ENCODE assay signal across 28 cellular contexts in the genomic region with DNA sequence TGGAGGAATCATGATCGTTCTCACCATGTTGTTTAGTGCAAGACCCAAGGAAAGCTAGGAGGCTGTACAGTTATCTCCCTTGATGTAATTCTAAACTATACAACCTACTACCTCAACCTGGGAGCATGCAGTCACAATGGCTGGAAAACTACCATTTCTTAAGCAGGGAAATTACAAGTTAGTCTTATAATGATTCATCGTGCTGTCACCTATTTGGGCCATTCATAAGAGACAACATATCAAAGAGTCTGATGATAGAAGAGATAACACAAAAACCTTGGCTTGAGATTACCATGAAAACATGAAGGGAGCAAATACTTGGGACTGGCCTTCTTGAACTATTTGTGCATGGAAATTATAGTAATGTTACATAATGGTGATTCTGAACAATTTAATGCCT. TPM values are rescaled to one million over a fixed set of nuclear protein-coding genes. Genes with fewer than 3 reads are reported as not detected.
DNase-seq lines count a peak whose midpoint lies in the region; ATAC-seq and TF ChIP-seq lines count a peak whose summit lies in the region.
"Had no signal": no experiment of that assay in that cellular context is flagged by ENCODE, and none has a peak within 500 bp of the region (broad histone marks: within the 10 kb centered on the region; RNA-seq: fewer than 3 reads in every experiment).

No MANE protein-coding gene starts in this region.

- H3K9ac ChIP-seq in smooth muscle cell (ENCODE audit: low read depth) = no peak overlapping the region

- peaks cover 8% of the 10 kb centered on the region for H3F3A ChIP-seq in smooth muscle cell (ENCODE audit: low read depth)

- no peaks in the 10 kb centered on the region for H3K9me3 ChIP-seq in smooth muscle cell (replicated peaks; ENCODE audit: low read depth)
- no peaks in the 10 kb centered on the region for H3K9me3 ChIP-seq in left lung
- H3K9me3 ChIP-seq: HAP-1, spleen, thyroid gland had no signal

- H3K36me3 Mint-ChIP-seq in HFFc6 (ENCODE audit: low read depth) = peaks cover 84% of the 10 kb centered on the region
- H3K36me3 Mint-ChIP-seq: CD4-positive, alpha-beta memory T cell had no signal

- H3K27me3 ChIP-seq in smooth muscle cell (ENCODE audit: low read depth) = no peaks in the 10 kb centered on the region
- no peaks in the 10 kb centered on the region for H3K27me3 ChIP-seq in left lung
- H3K27me3 ChIP-seq: spleen, thyroid gland had no signal

- DNase-seq in HFFc6 (peak; percentile 61), RPMI7951 (ENCODE audit: low read depth) (peak; percentile 87), epithelial cell of prostate (ENCODE audit: low read depth, low spot score) (peak; percentile 48), smooth muscle cell (lab: John Stamatoyannopoulos, UW; ENCODE audit: unreplicated experiment) (no peak), left lung (no peak), iPS-NIHi7 (ENCODE audit: extremely low spot score) (no peak)
- DNase-seq: activated B cell treated with CpG ODN at 0.5 μM for 24 hours; activated CD8-positive, alpha-beta T cell treated with anti-CD3 and anti-CD28 coated beads, Interleukin-2, amount 10 ng/mL, durations not matched to agents 7 days and 5 days; activated gamma-delta T cell; caudate nucleus; CD4-positive, alpha-beta memory T cell; foreskin melanocyte; GF-D8; hippocampal formation; islet precursor cell; Kasumi-1; NCI-H1048; NCI-H1930; NCI-H446; spleen; stimulated activated CD4-positive, alpha-beta T cell treated with anti-CD3 and anti-CD28 coated beads, Interleukin-4, amount 100 ng/mL, for 24 hours; stimulated activated naive CD8-positive, alpha-beta T cell treated with anti-CD3 and anti-CD28 coated beads, Interleukin-15, Interleukin-2, amounts not matched to agents 100 U/mL and 50 U/mL, for 24 hours; T-helper 9 cell; thyroid gland had no signal

- H3K9me3 Mint-ChIP-seq in HFFc6 = no peaks in the 10 kb centered on the region
- H3K9me3 Mint-ChIP-seq: activated B cell treated with CpG ODN at 0.5 μM for 24 hours; dendritic cell treated with granulocyte-macrophage colony-stimulating factor and Interleukin-4, amounts not matched to agents 40 ng/mL and 50 ng/mL, for 4 days had no signal

- no peak for TF ChIP-seq CTCF in HFFc6 (IDR thresholded peaks at IDR 0.05)
- no peak for TF ChIP-seq CTCF in smooth muscle cell (IDR thresholded peaks at IDR 0.05; ENCODE audit: borderline replicate concordance, insufficient read depth, poor library complexity, severe bottlenecking)
- no peak for TF ChIP-seq CTCF in left lung (IDR thresholded peaks at IDR 0.05)

- no peak overlapping the region for H3K4me3 ChIP-seq in smooth muscle cell
- H3K4me3 ChIP-seq in left lung = no peak overlapping the region
- H3K4me3 ChIP-seq: HAP-1, spleen, thyroid gland had no signal

- intact Hi-C loops in left lung (cut with DNase I) = no loop called here

- H4K20me1 ChIP-seq in smooth muscle cell (ENCODE audit: low read depth) = no peaks in the 10 kb centered on the region

- WGBS in smooth muscle cell (ENCODE audit: low lambda C conversion rate) = 97% methylated on average over 2 of the region's 2 CpGs

- H3K27me3 Mint-ChIP-seq in HFFc6 (ENCODE audit: insufficient read depth) = peaks cover 5% of the 10 kb centered on the region

- H3K27ac Mint-ChIP-seq in HFFc6 = peak overlapping the region; percentile 80
- H3K27ac Mint-ChIP-seq: activated B cell treated with CpG ODN at 0.5 μM for 24 hours; activated CD8-positive, alpha-beta T cell treated with anti-CD3 and anti-CD28 coated beads, Interleukin-2, amount 10 ng/mL, durations not matched to agents 7 days and 5 days; CD4-positive, alpha-beta memory T cell; dendritic cell treated with granulocyte-macrophage colony-stimulating factor and Interleukin-4, amounts not matched to agents 40 ng/mL and 50 ng/mL, for 4 days had no signal

- H3K4me2 ChIP-seq in smooth muscle cell = peak overlapping the region; percentile 5

- no peak overlapping the region for H2AFZ ChIP-seq in smooth muscle cell (ENCODE audit: low read depth)

- peaks cover 95% of the 10 kb centered on the region for H3K4me1 Mint-ChIP-seq in HFFc6 (ENCODE audit: low read depth)
- H3K4me1 Mint-ChIP-seq: activated B cell treated with CpG ODN at 0.5 μM for 24 hours; CD4-positive, alpha-beta memory T cell had no signal

- no peak for ATAC-seq in left lung
- no peak for ATAC-seq in HG03457 (IDR thresholded peaks at IDR 0.05; ENCODE audit: unreplicated experiment)
- ATAC-seq: activated CD8-positive, alpha-beta T cell treated with anti-CD3 and anti-CD28 coated beads, Interleukin-2, amount 10 ng/mL, durations not matched to agents 7 days and 5 days; stimulated activated naive CD8-positive, alpha-beta T cell treated with anti-CD3 and anti-CD28 coated beads, Interleukin-15, Interleukin-2, amounts not matched to agents 100 U/mL and 50 U/mL, for 24 hours had no signal

- peak overlapping the region; percentile 63 for H3K4me3 Mint-ChIP-seq in HFFc6
- H3K4me3 Mint-ChIP-seq: activated B cell treated with CpG ODN at 0.5 μM for 24 hours; activated CD8-positive, alpha-beta T cell treated with anti-CD3 and anti-CD28 coated beads, Interleukin-2, amount 10 ng/mL, durations not matched to agents 7 days and 5 days; CD4-positive, alpha-beta memory T cell; dendritic cell treated with granulocyte-macrophage colony-stimulating factor and Interleukin-4, amounts not matched to agents 40 ng/mL and 50 ng/mL, for 4 days had no signal

- H3K36me3 ChIP-seq in smooth muscle cell (ENCODE audit: low read depth) = no peaks in the 10 kb centered on the region
- no peaks in the 10 kb centered on the region for H3K36me3 ChIP-seq in left lung
- H3K36me3 ChIP-seq: HAP-1, spleen, thyroid gland had no signal

- H3K79me2 ChIP-seq in smooth muscle cell (ENCODE audit: low read depth) = peaks cover 50% of the 10 kb centered on the region

- peaks cover 2% of the 10 kb centered on the region for H3K4me1 ChIP-seq in smooth muscle cell (ENCODE audit: low read depth)
- no peaks in the 10 kb centered on the region for H3K4me1 ChIP-seq in left lung
- H3K4me1 ChIP-seq: HAP-1, spleen had no signal

- H3K27ac ChIP-seq in epithelial cell of prostate (peak overlapping the region; percentile 56), smooth muscle cell (ENCODE audit: low read depth) (peak overlapping the region; percentile 9), left lung (no peak overlapping the region)
- H3K27ac ChIP-seq: spleen, thyroid gland had no signal

RNA-seq across cellular contexts. Expression of a gene that starts 30.5 kb away (rescaled TPM):
- 1 to 10 TPM in 5 of 6 experiments, under 1 TPM in 1; 0.85 to 1.6 (median 1.2) TPM for total RNA-seq in HFFc6 (2021; fragmentation: NEBNext Ultra II Directional; extraction: Animal tissue kit (Norgen Biotek cat#: 25700))
- total RNA-seq in RPMI7951 (2014; rRNA removed; shearing (Covaris generic)) = 1.9 and 3.4 TPM in 2 replicates
- 2.3 and 4.7 TPM in 2 replicates for total RNA-seq in smooth muscle cell
- polyA plus RNA-seq in smooth muscle cell = 0.18 TPM in 1 of 2 replicates, not detected in the other
- total RNA-seq in left lung = under 1 TPM; 0.55 to 0.79 TPM
- total RNA-seq: activated B cell treated with CpG ODN at 0.5 μM for 24 hours; activated CD8-positive, alpha-beta T cell treated with anti-CD3 and anti-CD28 coated beads, Interleukin-2, amount 10 ng/mL, durations not matched to agents 7 days and 5 days; CD4-positive, alpha-beta memory T cell; lung microvascular endothelial cell had no signal
- polyA plus RNA-seq: CD4-positive, alpha-beta memory T cell; spleen had no signal

Comparison
In these comparisons a context has a peak if more than half of its experiments do, and no peak if none do; other contexts are left out.
1. DNase-seq: peak in HFFc6 (single experiment), RPMI7951 (single experiment) and epithelial cell of prostate (single experiment); none in smooth muscle cell (single experiment), left lung (0 of 2) and iPS-NIHi7 (single experiment).
2. H3K27ac ChIP-seq: peak in epithelial cell of prostate (single experiment) and smooth muscle cell (single experiment); none in left lung (0 of 2).